ENCODE assay signal across 11 cellular contexts in genomic region chr22:24162377-24162927, GRCh38. TPM values are rescaled to one million over a fixed set of nuclear protein-coding genes. Genes with fewer than 3 reads are reported as not detected.
DNase-seq lines count a peak whose midpoint lies in the region; ATAC-seq and TF ChIP-seq lines count a peak whose summit lies in the region.
"Had no signal": no experiment of that assay in that cellular context is flagged by ENCODE, and none has a peak within 500 bp of the region (broad histone marks: within the 10 kb centered on the region; RNA-seq: fewer than 3 reads in every experiment).

No MANE protein-coding gene starts in this region.

- H3K4me3 ChIP-seq in heart right ventricle (no peak overlapping the region), transverse colon (no peak overlapping the region)

- CTCF ChIA-PET in activated CD4-positive, alpha-beta memory T cell treated with anti-CD3 and anti-CD28 coated beads for 36 hours (lab: Charles Lee): interaction anchor here (1.2 kb wide), 1 partner anchor 12 kb away, joined by 3 read pairs; no protein-coding TSS in a partner anchor

- peak overlapping the region; percentile 55 for H3K27ac Mint-ChIP-seq in activated naive CD4-positive, alpha-beta T cell treated with anti-CD3 and anti-CD28 coated beads, Interleukin-2, amount 50 U/mL, for 24 hours
- peak overlapping the region; percentile 60 for H3K27ac Mint-ChIP-seq in activated CD4-positive, alpha-beta memory T cell treated with anti-CD3 and anti-CD28 coated beads for 36 hours
- H3K27ac Mint-ChIP-seq: T-helper 1 cell treated with Interleukin-12 subunit alpha and Interleukin-12 subunit beta and Interleukin-4 antibody, amounts not matched to agents 30 μg/mL and 1 μg/mL, for 36 hours had no signal

- H3K4me3 Mint-ChIP-seq in activated naive CD4-positive, alpha-beta T cell treated with anti-CD3 and anti-CD28 coated beads, Interleukin-2, amount 50 U/mL, for 24 hours: no peak overlapping the region
- H3K4me3 Mint-ChIP-seq in activated CD4-positive, alpha-beta memory T cell treated with anti-CD3 and anti-CD28 coated beads for 36 hours: no peak overlapping the region
- H3K4me3 Mint-ChIP-seq: T-helper 1 cell treated with Interleukin-12 subunit alpha and Interleukin-12 subunit beta and Interleukin-4 antibody, amounts not matched to agents 30 μg/mL and 1 μg/mL, for 36 hours had no signal

- DNase-seq in activated naive CD4-positive, alpha-beta T cell treated with Interleukin-2 at 50 U/mL for 16 hours: no peak
- DNase-seq in activated CD4-positive, alpha-beta memory T cell treated with anti-CD3 and anti-CD28 coated beads for 36 hours: no peak
- DNase-seq in heart right ventricle (no peak), transverse colon (no peak), NCI-H1930 (lab: John Stamatoyannopoulos, UW) (no peak), KG1 (lab: John Stamatoyannopoulos, UW) (no peak), germinal center (ENCODE audit: low spot score) (no peak)
- DNase-seq: DMS79 treated with DMSO at 0.1 percent for 48 hours, NCI-H1417 treated with DMSO at 0.1 percent for 48 hours had no signal

- WGBS in heart right ventricle, 2 donors: 57 to 61% methylated on average over 9 of the region's 9 CpGs
- 40 to 89% methylated on average over 2 to 9 of the region's 9 CpGs for WGBS in transverse colon (ENCODE audit: low coverage in 1 of 2), 2 donors

- H3K27me3 ChIP-seq in heart right ventricle: no peaks in the 10 kb centered on the region
- H3K27me3 ChIP-seq in transverse colon: no peaks in the 10 kb centered on the region

- intact Hi-C loops in activated CD4-positive, alpha-beta memory T cell treated with anti-CD3 and anti-CD28 coated beads for 36 hours (cut with micrococcal nuclease): no loop called here
- intact Hi-C loops in heart right ventricle (cut with DNase I) (loop anchor here in 4 of 10 donors (5.0 to 10.0 kb wide), 3 partner anchors 48 to 158 kb away; partner anchors contain the start of gene GSTT4 (in 2 of the 4)), transverse colon (cut with DNase I; ENCODE audit: low total_unique reads) (no loop called here)

- H3K4me1 Mint-ChIP-seq in activated naive CD4-positive, alpha-beta T cell treated with anti-CD3 and anti-CD28 coated beads, Interleukin-2, amount 50 U/mL, for 24 hours: peaks cover 31% of the 10 kb centered on the region
- H3K4me1 Mint-ChIP-seq in activated CD4-positive, alpha-beta memory T cell treated with anti-CD3 and anti-CD28 coated beads for 36 hours (ENCODE audit: low read depth): peaks cover 18% of the 10 kb centered on the region

- H3K27me3 Mint-ChIP-seq in activated naive CD4-positive, alpha-beta T cell treated with anti-CD3 and anti-CD28 coated beads, Interleukin-2, amount 50 U/mL, for 24 hours: no peaks in the 10 kb centered on the region
- H3K27me3 Mint-ChIP-seq in activated CD4-positive, alpha-beta memory T cell treated with anti-CD3 and anti-CD28 coated beads for 36 hours: no peaks in the 10 kb centered on the region

- H3K9me3 ChIP-seq in heart right ventricle: no peaks in the 10 kb centered on the region
- no peaks in the 10 kb centered on the region for H3K9me3 ChIP-seq in transverse colon

- peak; percentile 23 to 57 (median 40) for ATAC-seq in heart right ventricle

- no peaks in the 10 kb centered on the region for H3K9me3 Mint-ChIP-seq in activated naive CD4-positive, alpha-beta T cell treated with anti-CD3 and anti-CD28 coated beads, Interleukin-2, amount 50 U/mL, for 24 hours
- H3K9me3 Mint-ChIP-seq in activated CD4-positive, alpha-beta memory T cell treated with anti-CD3 and anti-CD28 coated beads for 36 hours: no peaks in the 10 kb centered on the region
- H3K9me3 Mint-ChIP-seq: T-helper 1 cell treated with Interleukin-12 subunit alpha and Interleukin-12 subunit beta and Interleukin-4 antibody, amounts not matched to agents 30 μg/mL and 1 μg/mL, for 36 hours had no signal

- no peak for TF ChIP-seq EP300 in transverse colon (IDR thresholded peaks at IDR 0.05; ENCODE audit: low read depth)

- POLR2A ChIA-PET in activated CD4-positive, alpha-beta memory T cell treated with anti-CD3 and anti-CD28 coated beads for 36 hours (lab: Charles Lee): no interaction called here

- H3K4me1 ChIP-seq in heart right ventricle (peaks cover 28 to 92% (median 75%) of the 10 kb centered on the region in 9 donors), transverse colon (peaks cover 3 to 25% (median 20%) of the 10 kb centered on the region in 4 donors)

- H3K27ac ChIP-seq in heart right ventricle (peak overlapping the region; percentile 29 to 83 (median 74)), transverse colon (peak overlapping the region; percentile 6 to 68 (median 44))

- no peaks in the 10 kb centered on the region for H3K36me3 Mint-ChIP-seq in activated naive CD4-positive, alpha-beta T cell treated with anti-CD3 and anti-CD28 coated beads, Interleukin-2, amount 50 U/mL, for 24 hours
- H3K36me3 Mint-ChIP-seq in activated CD4-positive, alpha-beta memory T cell treated with anti-CD3 and anti-CD28 coated beads for 36 hours: peaks cover 1% of the 10 kb centered on the region

- H3K36me3 ChIP-seq in heart right ventricle: peaks cover 4 to 70% (median 19%) of the 10 kb centered on the region in 9 donors
- H3K36me3 ChIP-seq in transverse colon: peaks cover 0 to 26% (median 5%) of the 10 kb centered on the region in 4 donors

- TF ChIP-seq CTCF in heart right ventricle (IDR thresholded peaks at IDR 0.05): no peak
- no peak for TF ChIP-seq CTCF in transverse colon (IDR thresholded peaks at IDR 0.05)

- no peak for TF ChIP-seq POLR2A in transverse colon (IDR thresholded peaks at IDR 0.05)

- in situ Hi-C loops in transverse colon (cut with MboI; ENCODE audit: low pct_ligation_motif_present in 1 of 4, low pct_unique_long_range_greater_than_20kb in 1 of 4, low sequenced_read_pairs in 3 of 4): no loop called here

RNA-seq across cellular contexts. Expression of gene SUSD2, which starts 18.8 kb away (rescaled TPM):
- under 1 TPM; 0.19 to 0.22 TPM for total RNA-seq in activated CD4-positive, alpha-beta memory T cell treated with anti-CD3 and anti-CD28 coated beads for 36 hours
- total RNA-seq in heart right ventricle (1 to 10 TPM in 6 of 10 donors, under 1 TPM in 4; 0.57 to 6.7 (median 1.5) TPM), transverse colon (10 to 100 TPM in 1 of 4 donors, 1 to 10 TPM in 2, under 1 TPM in 1; 0.37 to 67.7 (median 3.8) TPM)
- 1 to 10 TPM; 5.4 to 6.5 TPM for polyA plus RNA-seq in heart right ventricle
